In the genomic region with DNA sequence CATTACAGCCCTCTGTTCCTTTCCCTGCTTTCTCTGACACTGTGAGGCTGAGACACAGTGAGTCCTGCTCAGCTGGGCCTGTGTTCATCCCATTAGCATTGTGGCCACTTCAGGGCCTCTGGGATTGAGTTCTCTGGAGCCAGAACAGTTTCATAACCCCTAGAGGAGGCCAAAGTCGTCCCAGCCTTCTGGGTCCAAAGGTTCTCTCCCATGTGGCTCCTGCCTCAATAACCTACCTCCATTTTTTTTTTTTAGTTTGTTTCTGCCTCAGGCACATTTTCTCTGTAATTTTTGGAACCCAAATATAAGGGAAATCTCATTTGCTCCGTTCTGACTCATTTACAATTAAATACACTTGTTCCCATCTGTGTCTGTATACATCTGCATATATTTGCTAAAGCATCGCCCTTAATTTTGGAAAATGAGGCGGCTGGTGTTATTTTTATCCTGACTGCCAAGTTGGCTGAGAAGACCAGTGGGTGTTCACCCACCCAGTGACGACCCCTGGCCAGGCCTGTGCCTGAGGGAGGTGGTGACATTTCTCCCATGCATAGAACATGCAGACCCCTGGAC, we compare ENCODE assay signal across 8 cellular contexts. TPM values are rescaled to one million over a fixed set of nuclear protein-coding genes. Genes with fewer than 3 reads are reported as not detected.
DNase-seq lines count a peak whose midpoint lies in the region; ATAC-seq and TF ChIP-seq lines count a peak whose summit lies in the region.
"Had no signal": no experiment of that assay in that cellular context is flagged by ENCODE, and none has a peak within 500 bp of the region (broad histone marks: within the 10 kb centered on the region; RNA-seq: fewer than 3 reads in every experiment).

No MANE protein-coding gene starts in this region.

- DNase-seq in PC-3 = no peak
- DNase-seq in esophagus muscularis mucosa (ENCODE audit: extremely low spot score) = no peak
- no peak for DNase-seq in mucosa of descending colon
- peak in 1 of 2 donors; percentile 6 for DNase-seq in tibial nerve (ENCODE audit: low spot score in 2 of 2)
- DNase-seq in DMS153 (lab: John Stamatoyannopoulos, UW) = no peak
- DNase-seq in activated CD4-positive, alpha-beta T cell treated with anti-CD3 and anti-CD28 coated beads, Interleukin-2, amount 10 ng/mL, durations not matched to agents 7 days and 5 days = no peak

- WGBS in esophagus muscularis mucosa = 73% methylated on average over 5 of the region's 5 CpGs
- WGBS in tibial nerve, 2 donors = 56 to 58% methylated on average over 5 of the region's 5 CpGs

- H4K20me1 ChIP-seq in PC-3 (ENCODE audit: low read length) = no peaks in the 10 kb centered on the region

- ATAC-seq in PC-3 = no peak
- peak; percentile 44 for ATAC-seq in mucosa of descending colon
- no peak for ATAC-seq in HG02623 (IDR thresholded peaks at IDR 0.05; ENCODE audit: unreplicated experiment)

- BruUV-seq in PC-3 (replicated peaks; lab: Mats Ljungman, UMichigan) = no TSS peak

- no peak overlapping the region for H3K27ac Mint-ChIP-seq in activated CD4-positive, alpha-beta T cell treated with anti-CD3 and anti-CD28 coated beads, Interleukin-2, amount 10 ng/mL, durations not matched to agents 7 days and 5 days

- TF ChIP-seq EP300 in esophagus muscularis mucosa (IDR thresholded peaks at IDR 0.05) (no peak), tibial nerve (IDR thresholded peaks at IDR 0.05) (no peak)

- no peaks in the 10 kb centered on the region for H3K36me3 Mint-ChIP-seq in activated CD4-positive, alpha-beta T cell treated with anti-CD3 and anti-CD28 coated beads, Interleukin-2, amount 10 ng/mL, durations not matched to agents 7 days and 5 days (ENCODE audit: low read depth)

- peaks cover 16% of the 10 kb centered on the region for H3K4me1 Mint-ChIP-seq in activated CD4-positive, alpha-beta T cell treated with anti-CD3 and anti-CD28 coated beads, Interleukin-2, amount 10 ng/mL, durations not matched to agents 7 days and 5 days

- CTCF ChIA-PET in PC-3 (lab: Charles Lee) = interaction anchor here (0.6 kb wide), 1 partner anchor 20 kb away, joined by 3 read pairs; no protein-coding TSS in a partner anchor
- CTCF ChIA-PET in activated CD4-positive, alpha-beta T cell treated with anti-CD3 and anti-CD28 coated beads, Interleukin-2, amount 10 ng/mL, durations not matched to agents 7 days and 5 days (lab: Charles Lee) = no interaction called here

- H3K9ac ChIP-seq in PC-3 (ENCODE audit: low read length) = no peak overlapping the region

- no peaks in the 10 kb centered on the region for H3F3A ChIP-seq in PC-3 (ENCODE audit: low read length, unreplicated experiment)

- no peaks in the 10 kb centered on the region for H3K9me3 ChIP-seq in PC-3 (ENCODE audit: low read length)
- H3K9me3 ChIP-seq in esophagus muscularis mucosa = no peaks in the 10 kb centered on the region
- H3K9me3 ChIP-seq in mucosa of descending colon = no peaks in the 10 kb centered on the region
- no peaks in the 10 kb centered on the region for H3K9me3 ChIP-seq in tibial nerve

- H3K4me3 Mint-ChIP-seq in activated CD4-positive, alpha-beta T cell treated with anti-CD3 and anti-CD28 coated beads, Interleukin-2, amount 10 ng/mL, durations not matched to agents 7 days and 5 days = no peak overlapping the region

- POLR2A ChIA-PET in PC-3 (lab: Charles Lee; ENCODE audit: unreplicated experiment) = no interaction called here
- POLR2A ChIA-PET in activated CD4-positive, alpha-beta T cell treated with anti-CD3 and anti-CD28 coated beads, Interleukin-2, amount 10 ng/mL, durations not matched to agents 7 days and 5 days (lab: Charles Lee) = no interaction called here

- peaks cover 14% of the 10 kb centered on the region for H3K4me1 ChIP-seq in PC-3 (ENCODE audit: insufficient read depth, low read length)
- H3K4me1 ChIP-seq in esophagus muscularis mucosa = peaks cover 16 to 24% (median 21%) of the 10 kb centered on the region in 4 donors
- H3K4me1 ChIP-seq in mucosa of descending colon (ENCODE audit: low read depth) = no peaks in the 10 kb centered on the region
- peaks cover 0 to 20% (median 3%) of the 10 kb centered on the region in 4 donors for H3K4me1 ChIP-seq in tibial nerve

- no peaks in the 10 kb centered on the region for H3K9me2 ChIP-seq in PC-3 (replicated peaks; ENCODE audit: low read length)

- intact Hi-C loops in PC-3 (cut with micrococcal nuclease) (loop anchor here (1.0 kb wide), 1 partner anchor 147 kb away; no protein-coding TSS in a partner anchor), esophagus muscularis mucosa (cut with DNase I) (no loop called here), mucosa of descending colon (cut with DNase I, micrococcal nuclease) (no loop called here)

- H2AFZ ChIP-seq in PC-3 (ENCODE audit: low read length) = peak overlapping the region; percentile 42

- H3K27me3 Mint-ChIP-seq in activated CD4-positive, alpha-beta T cell treated with anti-CD3 and anti-CD28 coated beads, Interleukin-2, amount 10 ng/mL, durations not matched to agents 7 days and 5 days = peaks cover 31% of the 10 kb centered on the region

- H3K36me3 ChIP-seq in PC-3 (ENCODE audit: low read depth, low read length) = no peaks in the 10 kb centered on the region
- no peaks in the 10 kb centered on the region for H3K36me3 ChIP-seq in esophagus muscularis mucosa
- no peaks in the 10 kb centered on the region for H3K36me3 ChIP-seq in mucosa of descending colon (ENCODE audit: low read depth)
- H3K36me3 ChIP-seq in tibial nerve = no peaks in the 10 kb centered on the region

- peak overlapping the region; percentile 35; the same call in 1 of the 2 replicates for H3K4me2 ChIP-seq in PC-3 (ENCODE audit: low read length)

- H3K79me2 ChIP-seq in PC-3 (ENCODE audit: low read length) = no peaks in the 10 kb centered on the region

- H3K4me3 ChIP-seq in PC-3 (ENCODE audit: low read length) (no peak overlapping the region), esophagus muscularis mucosa (peak overlapping the region in 2 of 4 donors; percentile 6 to 22), mucosa of descending colon (no peak overlapping the region), tibial nerve (peak overlapping the region in 1 of 4 donors; percentile 17)

- H3K27ac ChIP-seq in PC-3 (ENCODE audit: low read length) (no peak overlapping the region), esophagus muscularis mucosa (replicated peaks in 1 of 4) (peak overlapping the region; percentile 80 to 83 (median 83)), tibial nerve (peak overlapping the region; percentile 31 to 87 (median 70))

- TF ChIP-seq POLR2A in esophagus muscularis mucosa (IDR thresholded peaks at IDR 0.05; ENCODE audit: low read depth) (no peak), tibial nerve (IDR thresholded peaks at IDR 0.05) (no peak)

- TF ChIP-seq CTCF in PC-3 (conservative IDR thresholded peaks at IDR 0.05; ENCODE audit: low read depth, low read length) = no peak
- TF ChIP-seq CTCF in esophagus muscularis mucosa (IDR thresholded peaks at IDR 0.05) = no peak
- TF ChIP-seq CTCF in mucosa of descending colon (IDR thresholded peaks at IDR 0.05) = no peak
- TF ChIP-seq CTCF in tibial nerve (IDR thresholded peaks at IDR 0.05) = no peak

- no peaks in the 10 kb centered on the region for H3K9me3 Mint-ChIP-seq in activated CD4-positive, alpha-beta T cell treated with anti-CD3 and anti-CD28 coated beads, Interleukin-2, amount 10 ng/mL, durations not matched to agents 7 days and 5 days
- H3K9me3 Mint-ChIP-seq: activated T-helper 2 cell treated with anti-CD3 and anti-CD28 coated beads, Interferon-gamma antibody, Interleukin-2, Interleukin-4, amounts not matched to agents 10 μg/mL and 5 μg/mL and 100 μg/mL, durations not matched to agents 14 hours and 24 hours and 36 hours had no signal

- H3K27me3 ChIP-seq in PC-3 (ENCODE audit: low read length) = no peaks in the 10 kb centered on the region
- H3K27me3 ChIP-seq in esophagus muscularis mucosa = no peaks in the 10 kb centered on the region
- H3K27me3 ChIP-seq in tibial nerve = no peaks in the 10 kb centered on the region

RNA-seq across cellular contexts. Expression of a gene that starts 27.3 kb away (rescaled TPM):
- total RNA-seq in PC-3 (2014; rRNA removed) = 1.9 and 9.8 TPM in 2 replicates
- 100 to 1,000 TPM; 335 to 423 (median 369) TPM for total RNA-seq in esophagus muscularis mucosa
- 100 to 1,000 TPM; 347 to 457 (median 380) TPM for total RNA-seq in mucosa of descending colon
- 100 to 1,000 TPM; 292 to 447 (median 321) TPM for total RNA-seq in tibial nerve
- 10 to 100 TPM; 34.4 to 38.6 TPM for total RNA-seq in activated CD4-positive, alpha-beta T cell treated with anti-CD3 and anti-CD28 coated beads, Interleukin-2, amount 10 ng/mL, durations not matched to agents 7 days and 5 days
